In genomic region chr13:49210669-49211068, GRCh38 we compare ENCODE assay signal across 33 cellular contexts. TPM values are rescaled to one million over a fixed set of nuclear protein-coding genes. Genes with fewer than 3 reads are reported as not detected.
"Had no signal": no experiment of that assay in that cellular context is flagged by ENCODE, and none has a peak within 500 bp of the region (broad histone marks: within the 10 kb centered on the region; RNA-seq: fewer than 3 reads in every experiment).

No MANE protein-coding gene starts in this region.

- ATAC-seq: activated CD8-positive, alpha-beta T cell treated with anti-CD3 and anti-CD28 coated beads, Interleukin-2, amount 10 ng/mL, durations not matched to agents 7 days and 5 days; Right ventricle myocardium inferior had no signal

- H3K27me3 ChIP-seq: ascending aorta, SJSA1 had no signal

- H3K9me3 ChIP-seq: ascending aorta, SJSA1, SK-N-SH had no signal

- FAIRE-seq: RCC 7860 had no signal

- H3K27ac ChIP-seq: ascending aorta, cardiac muscle cell, KMS-11, PC-9, RWPE1, SJSA1, WERI-Rb-1 had no signal

- H3K36me3 ChIP-seq: WERI-Rb-1 had no signal

- H3K4me1 ChIP-seq: ascending aorta, SJSA1 had no signal

- H3K4me3 ChIP-seq: ascending aorta, cardiac muscle cell, PC-9, SJSA1 had no signal

- DNase-seq: activated CD4-positive, alpha-beta T cell treated with anti-CD3 and anti-CD28 coated beads for 1 hour; activated CD4-positive, alpha-beta T cell treated with anti-CD3 and anti-CD28 coated beads, Interleukin-2, amount 10 ng/mL, durations not matched to agents 24 days and 14 days; activated CD4-positive, alpha-beta T cell treated with anti-CD3 and anti-CD28 coated beads, Interleukin-2, amount 50 U/mL, for 48 hours; activated CD4-positive, CD25-positive, alpha-beta regulatory T cell; activated CD8-positive, alpha-beta T cell treated with anti-CD3 and anti-CD28 coated beads, Interleukin-2, amount 10 ng/mL, durations not matched to agents 7 days and 5 days; activated gamma-delta T cell; activated naive CD4-positive, alpha-beta T cell treated with Interleukin-2 at 50 U/mL for 16 hours; activated naive CD8-positive, alpha-beta T cell treated with anti-CD3 and anti-CD28 coated beads, Interleukin-2, amount 10 ng/mL, durations not matched to agents 7 days and 5 days; activated T-cell treated with anti-CD3 and anti-CD28 coated beads, Interleukin-2, amount 50 U/mL, for 24 hours; amygdala; MM.1S; NCI-H1105; NCI-H1417 treated with DMSO at 0.1 percent for 48 hours; NCI-H1930; NCI-H2081 treated with DMSO at 0.1 percent for 48 hours; NCI-H226; NCI-H446 treated with DMSO at 0.1 percent for 48 hours; NCI-H524; NCI-H69; NCI-H82; PC-9; SK-N-SH; WERI-Rb-1 had no signal

RNA-seq across cellular contexts. Expression of gene MLNR, which starts 9.5 kb away (rescaled TPM):
- total RNA-seq: activated CD4-positive, alpha-beta T cell treated with anti-CD3 and anti-CD28 coated beads, Interleukin-2, amount 10 ng/mL, durations not matched to agents 24 days and 14 days; activated CD8-positive, alpha-beta T cell treated with anti-CD3 and anti-CD28 coated beads, Interleukin-2, amount 10 ng/mL, durations not matched to agents 7 days and 5 days; activated naive CD8-positive, alpha-beta T cell treated with anti-CD3 and anti-CD28 coated beads, Interleukin-2, amount 10 ng/mL, durations not matched to agents 7 days and 5 days; activated T-helper 2 cell treated with anti-CD3 and anti-CD28 coated beads, Interferon-gamma antibody, Interleukin-2, Interleukin-4, amounts not matched to agents 10 μg/mL and 5 μg/mL and 100 μg/mL, durations not matched to agents 14 hours and 24 hours and 36 hours; ascending aorta; cardiac muscle cell; chondrocyte; LHCN-M2; PC-9; Right ventricle myocardium inferior; SJSA1 had no signal
- polyA plus RNA-seq: cardiac muscle cell, SK-N-SH had no signal
